Comparison of ENCODE assay signal across 21 cellular contexts in the genomic region with DNA sequence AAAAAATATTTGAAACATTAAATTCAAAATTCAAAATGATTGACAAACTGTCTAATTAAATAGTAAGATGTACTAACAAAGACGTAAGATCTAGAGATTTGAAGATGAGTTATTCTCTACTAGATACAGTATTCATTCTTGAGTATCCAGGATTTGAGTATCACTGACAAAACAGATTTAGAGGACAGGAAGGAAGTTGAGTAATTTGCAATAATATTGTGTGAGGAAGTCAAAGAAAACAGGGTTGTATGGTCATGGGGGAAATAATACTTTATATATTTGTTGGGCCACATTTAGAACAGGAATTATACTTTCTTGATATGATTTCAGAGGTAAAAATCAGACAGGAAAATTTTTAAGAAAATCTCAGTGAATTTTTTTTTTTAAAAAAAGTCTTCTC.
"Had no signal": no experiment of that assay in that cellular context is flagged by ENCODE, and none has a peak within 500 bp of the region (broad histone marks: within the 10 kb centered on the region; RNA-seq: fewer than 3 reads in every experiment).

No MANE protein-coding gene starts in this region.

- H2AFZ ChIP-seq: hepatocyte had no signal

- H3K27me3 Mint-ChIP-seq: effector memory CD8-positive, alpha-beta T cell; naive B cell; stimulated activated naive B cell treated with anti-CD40 and anti-IgM and Interleukin-4, amounts not matched to agents 10 μg/mL and 1 μg/mL and 100 μg/mL, for 72 hours; stimulated activated naive CD8-positive, alpha-beta T cell treated with anti-CD3 and anti-CD28 coated beads, Interleukin-15, amount 100 ng/mL, for 72 hours had no signal

- H3K27ac ChIP-seq: esophagus squamous epithelium, foreskin keratinocyte, hepatocyte, psoas muscle, testis, tibial nerve, upper lobe of right lung had no signal

- H3K79me2 ChIP-seq: hepatocyte had no signal

- H3K4me3 ChIP-seq: esophagus squamous epithelium, hepatocyte, lung, psoas muscle, testis, tibial nerve, upper lobe of right lung had no signal

- H3K27me3 ChIP-seq: esophagus squamous epithelium, foreskin keratinocyte, hepatocyte, testis, tibial nerve, upper lobe of right lung had no signal

- H3K9me3 Mint-ChIP-seq: stimulated activated naive CD8-positive, alpha-beta T cell treated with anti-CD3 and anti-CD28 coated beads, Interleukin-15, amount 100 ng/mL, for 72 hours had no signal

- H3K27ac Mint-ChIP-seq: effector memory CD8-positive, alpha-beta T cell; naive B cell; nephron progenitor cell; stimulated activated naive B cell treated with anti-CD40 and anti-IgM and Interleukin-4, amounts not matched to agents 10 μg/mL and 1 μg/mL and 100 μg/mL, for 72 hours had no signal

- H3K36me3 Mint-ChIP-seq: naive B cell; stimulated activated naive B cell treated with anti-CD40 and anti-IgM and Interleukin-4, amounts not matched to agents 10 μg/mL and 1 μg/mL and 100 μg/mL, for 72 hours had no signal

- H3K36me3 ChIP-seq: esophagus squamous epithelium, tibial nerve, upper lobe of right lung had no signal

- H3K4me1 Mint-ChIP-seq: naive B cell; nephron progenitor cell; stimulated activated naive B cell treated with anti-CD40 and anti-IgM and Interleukin-4, amounts not matched to agents 10 μg/mL and 1 μg/mL and 100 μg/mL, for 72 hours; stimulated activated naive CD8-positive, alpha-beta T cell treated with anti-CD3 and anti-CD28 coated beads, Interleukin-15, amount 100 ng/mL, for 72 hours had no signal

- DNase-seq: cortex of kidney; effector memory CD8-positive, alpha-beta T cell; esophagus squamous epithelium; foreskin keratinocyte; head of caudate nucleus; left colon; left ventricle myocardium superior; mesendoderm; naive B cell; nephron progenitor cell; psoas muscle; stimulated activated CD4-positive, alpha-beta T cell treated with anti-CD3 and anti-CD28 coated beads, Interleukin-2, amount 100 ng/mL, for 24 hours; stimulated activated CD4-positive, alpha-beta T cell treated with anti-CD3 and anti-CD28 coated beads, Interleukin-4, amount 100 ng/mL, for 4 hours; stimulated activated naive B cell treated with anti-CD40 and anti-IgM and Interleukin-4, amounts not matched to agents 10 μg/mL and 1 μg/mL and 100 μg/mL, for 72 hours; stimulated activated naive CD8-positive, alpha-beta T cell treated with anti-CD3 and anti-CD28 coated beads, Interleukin-15, amount 100 ng/mL, for 72 hours; testis; upper lobe of right lung had no signal

- H3K4me1 ChIP-seq: esophagus squamous epithelium, foreskin keratinocyte, psoas muscle, testis, tibial nerve, upper lobe of right lung had no signal

- H3K4me3 Mint-ChIP-seq: effector memory CD8-positive, alpha-beta T cell; naive B cell; nephron progenitor cell; stimulated activated naive B cell treated with anti-CD40 and anti-IgM and Interleukin-4, amounts not matched to agents 10 μg/mL and 1 μg/mL and 100 μg/mL, for 72 hours; stimulated activated naive CD8-positive, alpha-beta T cell treated with anti-CD3 and anti-CD28 coated beads, Interleukin-15, amount 100 ng/mL, for 72 hours had no signal

- ATAC-seq: effector memory CD8-positive, alpha-beta T cell; foreskin keratinocyte; left ventricle myocardium superior; psoas muscle; sciatic nerve; stimulated activated naive B cell treated with anti-CD40 and anti-IgM and Interleukin-4, amounts not matched to agents 10 μg/mL and 1 μg/mL and 100 μg/mL, for 72 hours; stimulated activated naive CD8-positive, alpha-beta T cell treated with anti-CD3 and anti-CD28 coated beads, Interleukin-15, amount 100 ng/mL, for 72 hours; upper lobe of right lung had no signal

- H3K4me2 ChIP-seq: hepatocyte had no signal

- H3K9me3 ChIP-seq: esophagus squamous epithelium, testis, tibial nerve, upper lobe of right lung had no signal
